20 cellular contexts compared by ENCODE assay signal in the genomic region with DNA sequence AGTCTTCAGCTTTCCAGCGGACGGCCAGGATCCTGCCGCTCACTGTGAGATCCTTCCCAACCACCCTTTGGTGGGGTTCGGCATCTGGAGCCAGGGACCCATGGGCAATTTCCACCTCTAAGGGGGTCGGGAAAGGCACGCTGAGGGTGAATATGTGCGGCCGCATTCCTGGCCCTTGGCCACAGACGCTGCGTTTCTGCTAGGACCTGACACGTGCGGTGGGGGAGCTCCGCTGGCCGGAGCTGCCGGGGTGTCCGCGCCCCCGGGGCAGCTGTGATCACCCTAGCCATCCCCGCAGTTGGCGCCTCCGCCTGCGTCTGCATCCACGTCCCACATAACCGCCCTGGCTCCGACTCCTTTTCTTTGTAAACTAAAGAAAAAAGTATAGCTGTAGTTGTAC. TPM values are rescaled to one million over a fixed set of nuclear protein-coding genes. Genes with fewer than 3 reads are reported as not detected.
DNase-seq lines count a peak whose midpoint lies in the region; ATAC-seq, FAIRE-seq and TF ChIP-seq lines count a peak whose summit lies in the region.
"Had no signal": no experiment of that assay in that cellular context is flagged by ENCODE, and none has a peak within 500 bp of the region (broad histone marks: within the 10 kb centered on the region; RNA-seq: fewer than 3 reads in every experiment).

No MANE protein-coding gene starts in this region.

- TF ChIP-seq CTCF in HepG2 (CRISPR knock-in tag; IDR thresholded peaks at IDR 0.05) (no peak), right lobe of liver (IDR thresholded peaks at IDR 0.05) (no peak), endodermal cell (conservative IDR thresholded peaks at IDR 0.05) (no peak)

- BruUV-seq in HepG2 (replicated peaks; lab: Mats Ljungman, UMichigan), result no TSS peak

- H3K27ac Mint-ChIP-seq in activated naive CD4-positive, alpha-beta T cell treated with anti-CD3 and anti-CD28 coated beads, Interleukin-2, amount 50 U/mL, for 24 hours, result peak overlapping the region; percentile 63
- H3K27ac Mint-ChIP-seq in activated naive CD4-positive, alpha-beta T cell treated with anti-CD3 and anti-CD28 coated beads for 36 hours, result no peak overlapping the region
- no peak overlapping the region for H3K27ac Mint-ChIP-seq in endodermal cell

- no peak for TF ChIP-seq RAD21 in HepG2 (CRISPR knock-in tag; IDR thresholded peaks at IDR 0.05)

- H2AFZ ChIP-seq in HepG2 (ENCODE audit: low read length), result no peak overlapping the region
- H2AFZ ChIP-seq: GM23248 had no signal

- ATAC-seq in HepG2, result no peak
- no peak for ATAC-seq in right lobe of liver
- no peak for ATAC-seq in GM19023 (IDR thresholded peaks at IDR 0.05; ENCODE audit: unreplicated experiment)
- ATAC-seq: A549 had no signal

- H3K9ac ChIP-seq in HepG2 (ENCODE audit: insufficient read depth, low read depth, low read length), result no peak overlapping the region
- H3K9ac ChIP-seq in endodermal cell (ENCODE audit: extremely low read depth, low read length, poor library complexity, severe bottlenecking), result no peak overlapping the region
- H3K9ac ChIP-seq: BLaER1, GM23248 had no signal

- no peaks in the 10 kb centered on the region for H3K27me3 Mint-ChIP-seq in activated naive CD4-positive, alpha-beta T cell treated with anti-CD3 and anti-CD28 coated beads, Interleukin-2, amount 50 U/mL, for 24 hours
- H3K27me3 Mint-ChIP-seq in activated naive CD4-positive, alpha-beta T cell treated with anti-CD3 and anti-CD28 coated beads for 36 hours (ENCODE audit: low read depth), result no peaks in the 10 kb centered on the region
- no peaks in the 10 kb centered on the region for H3K27me3 Mint-ChIP-seq in endodermal cell (ENCODE audit: insufficient read depth)
- H3K27me3 Mint-ChIP-seq: CD4-positive, alpha-beta memory T cell; IgD-negative memory B cell had no signal

- peaks cover 32% of the 10 kb centered on the region for H3K79me2 ChIP-seq in HepG2 (ENCODE audit: insufficient read depth, low read length)

- intact Hi-C loops in activated naive CD4-positive, alpha-beta T cell treated with anti-CD3 and anti-CD28 coated beads for 36 hours (cut with micrococcal nuclease), result no loop called here
- intact Hi-C loops in HepG2 (cut with micrococcal nuclease; ENCODE audit: unreplicated experiment), result no loop called here
- intact Hi-C loops in right lobe of liver (cut with DNase I), result no loop called here

- in situ Hi-C loops in HepG2 (cut with HindIII; ENCODE audit: extremely low pct_ligation_motif_present, low pct_unique_long_range_greater_than_20kb), result no loop called here

- TF ChIP-seq EP300 in HepG2 (IDR thresholded peaks at IDR 0.05; ENCODE audit: low read depth in 2 of 2, low read length in 2 of 2), result no peak
- TF ChIP-seq EP300 in HepG2 (CRISPR knock-in tag; IDR thresholded peaks at IDR 0.05; ENCODE audit: borderline replicate concordance), result no peak

- H3K4me1 ChIP-seq in HepG2 (ENCODE audit: insufficient read depth, low read length) (peaks cover 30% of the 10 kb centered on the region), right lobe of liver (peaks cover 0 to 11% (median 4%) of the 10 kb centered on the region in 4 donors), endodermal cell (ENCODE audit: control insufficient read depth, insufficient read depth, low read length) (peaks cover 5% of the 10 kb centered on the region)

- H3K4me3 Mint-ChIP-seq in activated naive CD4-positive, alpha-beta T cell treated with anti-CD3 and anti-CD28 coated beads, Interleukin-2, amount 50 U/mL, for 24 hours, result no peak overlapping the region
- no peak overlapping the region for H3K4me3 Mint-ChIP-seq in activated naive CD4-positive, alpha-beta T cell treated with anti-CD3 and anti-CD28 coated beads for 36 hours
- no peak overlapping the region for H3K4me3 Mint-ChIP-seq in endodermal cell
- H3K4me3 Mint-ChIP-seq: CD14-positive monocyte; CD4-positive, alpha-beta memory T cell had no signal

- H3K9me3 Mint-ChIP-seq in activated naive CD4-positive, alpha-beta T cell treated with anti-CD3 and anti-CD28 coated beads, Interleukin-2, amount 50 U/mL, for 24 hours, result no peaks in the 10 kb centered on the region
- no peaks in the 10 kb centered on the region for H3K9me3 Mint-ChIP-seq in activated naive CD4-positive, alpha-beta T cell treated with anti-CD3 and anti-CD28 coated beads for 36 hours
- H3K9me3 Mint-ChIP-seq in endodermal cell, result no peaks in the 10 kb centered on the region
- H3K9me3 Mint-ChIP-seq: CD14-positive monocyte; CD4-positive, alpha-beta memory T cell; IgD-negative memory B cell had no signal

- POLR2A ChIA-PET in HepG2 (lab: Yijun Ruan, JAX), result no interaction called here

- H3K4me2 ChIP-seq in HepG2 (ENCODE audit: low read depth, low read length), result no peak overlapping the region
- H3K4me2 ChIP-seq: A549, BLaER1 had no signal

- no peak for DNase-seq in activated naive CD4-positive, alpha-beta T cell treated with anti-CD3 and anti-CD28 coated beads for 36 hours
- DNase-seq in HepG2 (ENCODE audit: low spot score) (no peak), right lobe of liver (no peak), endodermal cell (no peak)
- no peak for DNase-seq in central memory CD4-positive, alpha-beta T cell
- DNase-seq: Calu3; CD4-positive, alpha-beta memory T cell; DMS79 treated with DMSO at 0.1 percent for 48 hours; GF-D8; GM23248 had no signal

- CTCF ChIA-PET in activated naive CD4-positive, alpha-beta T cell treated with anti-CD3 and anti-CD28 coated beads for 36 hours (lab: Charles Lee), result interaction anchor here (0.5 to 1.1 kb wide), 2 partner anchors 9 to 21 kb away, joined by 3 to 5 read pairs; no protein-coding TSS in a partner anchor
- CTCF ChIA-PET in HepG2 (lab: Yijun Ruan, JAX; ENCODE audit: low intra/inter-chr PET ratio, low total read pairs), result no interaction called here

- H3K4me3 ChIP-seq in HepG2 (replicated peaks in 1 of 3; ENCODE audit: insufficient read depth in 1 of 3, low read depth in 2 of 3, low read length in 3 of 3) (no peak overlapping the region), right lobe of liver (no peak overlapping the region), iPS-18c (ENCODE audit: insufficient read depth, low read depth, low read length) (0 out of 2 replicates have a peak overlapping the region, but pooled peaks have one; percentile 9), endodermal cell (ENCODE audit: low read length) (no peak overlapping the region)
- H3K4me3 ChIP-seq: A549, BLaER1, GM23248 had no signal

- peaks cover 4% of the 10 kb centered on the region for H3K36me3 Mint-ChIP-seq in activated naive CD4-positive, alpha-beta T cell treated with anti-CD3 and anti-CD28 coated beads, Interleukin-2, amount 50 U/mL, for 24 hours
- peaks cover 29% of the 10 kb centered on the region for H3K36me3 Mint-ChIP-seq in activated naive CD4-positive, alpha-beta T cell treated with anti-CD3 and anti-CD28 coated beads for 36 hours (ENCODE audit: low read depth)
- peaks cover 24% of the 10 kb centered on the region for H3K36me3 Mint-ChIP-seq in endodermal cell (ENCODE audit: low read depth)
- H3K36me3 Mint-ChIP-seq: IgD-negative memory B cell had no signal

- WGBS in HepG2 (ENCODE audit: low lambda C conversion rate), result 94% methylated on average over 17 of the region's 25 CpGs
- 96% methylated on average over 4 of the region's 25 CpGs for WGBS in right lobe of liver (ENCODE audit: insufficient coverage, low coverage, low lambda C conversion rate, missing lambda C conversion rate)
- WGBS in endodermal cell (ENCODE audit: insufficient coverage in 1 of 2, insufficient read length in 1 of 2), 2 experiments, result 96 to 97% methylated on average over 17 to 25 of the region's 25 CpGs

- no peak for TF ChIP-seq POLR2A in HepG2 (IDR thresholded peaks at IDR 0.05; ENCODE audit: insufficient read depth in 1 of 2, low read depth in 2 of 2, low read length in 2 of 2)
- no peak for TF ChIP-seq POLR2A in right lobe of liver (IDR thresholded peaks at IDR 0.05)

- H3K36me3 ChIP-seq in HepG2 (replicated peaks in 1 of 2; ENCODE audit: control insufficient read depth in 1 of 2, insufficient read depth in 2 of 2, low read length in 2 of 2), result peaks cover 0 to 9% of the 10 kb centered on the region in 2 experiments; a peak in 1 of 5 replicates
- H3K36me3 ChIP-seq in right lobe of liver, result no peaks in the 10 kb centered on the region
- peaks cover 16% of the 10 kb centered on the region for H3K36me3 ChIP-seq in endodermal cell (ENCODE audit: control insufficient read depth, insufficient read depth, low read length)

- FAIRE-seq in HepG2 (lab: Jason Lieb, UNC), result no peak
- FAIRE-seq: A549, H54, HTR-8/SVneo had no signal

- H3K27me3 ChIP-seq in HepG2 (ENCODE audit: control insufficient read depth in 1 of 2, insufficient read depth in 2 of 2, low read length in 2 of 2) (no peaks in the 10 kb centered on the region), right lobe of liver (no peaks in the 10 kb centered on the region), endodermal cell (ENCODE audit: control insufficient read depth, insufficient read depth, low read length, poor library complexity, severe bottlenecking) (no peaks in the 10 kb centered on the region)
- H3K27me3 ChIP-seq: BLaER1 had no signal

- 0 out of 2 replicates have a peak, but pooled peaks cover 3% of the 10 kb centered on the region for H4K20me1 ChIP-seq in HepG2 (ENCODE audit: insufficient read depth, low read length)

- H3K9me3 ChIP-seq in HepG2 (ENCODE audit: low read length) (no peaks in the 10 kb centered on the region), right lobe of liver (no peaks in the 10 kb centered on the region), iPS-18c (ENCODE audit: control insufficient read depth, insufficient read depth, low read length) (no peaks in the 10 kb centered on the region), endodermal cell (ENCODE audit: control insufficient read depth, low read length) (no peaks in the 10 kb centered on the region)
- H3K9me3 ChIP-seq: A549, BLaER1 had no signal

- H3K4me1 Mint-ChIP-seq in activated naive CD4-positive, alpha-beta T cell treated with anti-CD3 and anti-CD28 coated beads, Interleukin-2, amount 50 U/mL, for 24 hours, result peaks cover 41% of the 10 kb centered on the region
- H3K4me1 Mint-ChIP-seq in activated naive CD4-positive, alpha-beta T cell treated with anti-CD3 and anti-CD28 coated beads for 36 hours (ENCODE audit: low read depth), result peaks cover 35% of the 10 kb centered on the region
- H3K4me1 Mint-ChIP-seq in endodermal cell, result peaks cover 14% of the 10 kb centered on the region

- no peak overlapping the region for H3K27ac ChIP-seq in HepG2 (ENCODE audit: extremely low read length, insufficient read depth, low read length)
- no peak overlapping the region for H3K27ac ChIP-seq in right lobe of liver
- no peak overlapping the region for H3K27ac ChIP-seq in endodermal cell (ENCODE audit: low read depth, low read length)
- H3K27ac ChIP-seq: 22Rv1, A549, BLaER1, GM23248 had no signal

RNA-seq across cellular contexts. Expression of gene DNAJA1, which starts 5.3 kb away (rescaled TPM):
- total RNA-seq in activated naive CD4-positive, alpha-beta T cell treated with anti-CD3 and anti-CD28 coated beads for 36 hours, result 100 to 1,000 TPM; 110 to 120 TPM
- total RNA-seq in HepG2 (2016; rRNA removed; fragmentation: Illumina TruSeq; extraction: Trizol) (306 and 476 TPM in 2 replicates), right lobe of liver (100 to 1,000 TPM in 2 of 6 experiments, 10 to 100 TPM in 4; 60.1 to 130 (median 93.9) TPM), endodermal cell (100 to 1,000 TPM; 139 to 172 TPM)
- 42.9 and 56.4 TPM in 2 replicates for total RNA-seq in HepG2 (2016; cell fraction: cytosol; rRNA removed; fragmentation: Illumina TruSeq; extraction: Trizol; ENCODE audit: low read depth)
- 309 and 474 TPM in 2 replicates for total RNA-seq in HepG2 (2016; cell fraction: insoluble cytoplasmic fraction; rRNA removed; fragmentation: Illumina TruSeq; extraction: Trizol)
- 79.1 and 92.3 TPM in 2 replicates for total RNA-seq in HepG2 (2016; cell fraction: membrane; rRNA removed; fragmentation: Illumina TruSeq; extraction: Trizol)
- total RNA-seq in HepG2 (2016; cell fraction: nucleus; rRNA removed; fragmentation: Illumina TruSeq; extraction: Trizol), result 126 TPM in 2 replicates
- 95.9 and 102 TPM in 2 replicates for polyA plus RNA-seq in HepG2 (2011; rRNA removed)
- 43.2 and 82.0 TPM in 2 replicates for polyA plus RNA-seq in HepG2 (2011; cell fraction: cytosol; rRNA removed)
- polyA plus RNA-seq in HepG2 (2011; cell fraction: nucleus; rRNA removed), result 19.9 and 31.3 TPM in 2 replicates
- polyA plus RNA-seq in HepG2 (2012), result 102 and 153 TPM in 2 replicates
- polyA plus RNA-seq in HepG2 (2016; cell fraction: cytosol; fragmentation: Illumina TruSeq; extraction: Trizol; ENCODE audit: low read depth), result 26.1 and 28.0 TPM in 2 replicates
- polyA plus RNA-seq in HepG2 (2016; cell fraction: insoluble cytoplasmic fraction; fragmentation: Illumina TruSeq; extraction: Trizol; ENCODE audit: low read depth), result 484 and 519 TPM in 2 replicates
- 42.3 and 49.5 TPM in 2 replicates for polyA plus RNA-seq in HepG2 (2016; cell fraction: membrane; fragmentation: Illumina TruSeq; extraction: Trizol; ENCODE audit: low read depth)
- polyA plus RNA-seq in HepG2 (2016; cell fraction: nucleus; fragmentation: Illumina TruSeq; extraction: Trizol; ENCODE audit: insufficient read depth, low read depth), result 166 and 181 TPM in 2 replicates
- 73.7 and 236 TPM in 2 replicates for polyA minus RNA-seq in HepG2 (2011; rRNA and poly(A)+ RNA removed; ENCODE audit: low replicate concordance)
- polyA minus RNA-seq in HepG2 (2011; cell fraction: cytosol; rRNA and poly(A)+ RNA removed), result 80.4 and 96.1 TPM in 2 replicates
- 51.5 and 96.6 TPM in 2 replicates for polyA minus RNA-seq in HepG2 (2011; cell fraction: nucleus; rRNA and poly(A)+ RNA removed)
- polyA plus RNA-seq in endodermal cell (2013, experiment 1 of 2), result 165 TPM
- polyA plus RNA-seq in endodermal cell (2013, experiment 2 of 2), result 153 TPM

RNA-seq across cellular contexts. Expression of gene APTX, which starts 18.4 kb away (rescaled TPM):
- 10 to 100 TPM; 41.8 to 42.0 TPM for total RNA-seq in activated naive CD4-positive, alpha-beta T cell treated with anti-CD3 and anti-CD28 coated beads for 36 hours
- total RNA-seq in HepG2 (2016; rRNA removed; fragmentation: Illumina TruSeq; extraction: Trizol) (44.9 and 54.0 TPM in 2 replicates), right lobe of liver (10 to 100 TPM; 11.4 to 23.2 (median 15.3) TPM), endodermal cell (10 to 100 TPM; 49.0 to 72.6 TPM)
- 13.8 and 14.5 TPM in 2 replicates for total RNA-seq in HepG2 (2016; cell fraction: cytosol; rRNA removed; fragmentation: Illumina TruSeq; extraction: Trizol; ENCODE audit: low read depth)
- 42.9 and 56.1 TPM in 2 replicates for total RNA-seq in HepG2 (2016; cell fraction: insoluble cytoplasmic fraction; rRNA removed; fragmentation: Illumina TruSeq; extraction: Trizol)
- 24.3 and 24.9 TPM in 2 replicates for total RNA-seq in HepG2 (2016; cell fraction: membrane; rRNA removed; fragmentation: Illumina TruSeq; extraction: Trizol)
- total RNA-seq in HepG2 (2016; cell fraction: nucleus; rRNA removed; fragmentation: Illumina TruSeq; extraction: Trizol), result 26.7 and 27.1 TPM in 2 replicates
- polyA plus RNA-seq in HepG2 (2011; rRNA removed), result 22.4 and 23.1 TPM in 2 replicates
- polyA plus RNA-seq in HepG2 (2011; cell fraction: cytosol; rRNA removed), result 13.4 and 19.6 TPM in 2 replicates
- 14.2 and 19.9 TPM in 2 replicates for polyA plus RNA-seq in HepG2 (2011; cell fraction: nucleus; rRNA removed)
- polyA plus RNA-seq in HepG2 (2012), result 27.9 and 33.6 TPM in 2 replicates
- 10.1 and 11.8 TPM in 2 replicates for polyA plus RNA-seq in HepG2 (2016; cell fraction: cytosol; fragmentation: Illumina TruSeq; extraction: Trizol; ENCODE audit: low read depth)
- 53.4 and 56.9 TPM in 2 replicates for polyA plus RNA-seq in HepG2 (2016; cell fraction: insoluble cytoplasmic fraction; fragmentation: Illumina TruSeq; extraction: Trizol; ENCODE audit: low read depth)
- 20.0 and 20.3 TPM in 2 replicates for polyA plus RNA-seq in HepG2 (2016; cell fraction: membrane; fragmentation: Illumina TruSeq; extraction: Trizol; ENCODE audit: low read depth)
- 42.2 and 47.7 TPM in 2 replicates for polyA plus RNA-seq in HepG2 (2016; cell fraction: nucleus; fragmentation: Illumina TruSeq; extraction: Trizol; ENCODE audit: insufficient read depth, low read depth)
- polyA minus RNA-seq in HepG2 (2011; rRNA and poly(A)+ RNA removed; ENCODE audit: low replicate concordance), result 14.2 and 29.7 TPM in 2 replicates
- 7.2 and 11.6 TPM in 2 replicates for polyA minus RNA-seq in HepG2 (2011; cell fraction: cytosol; rRNA and poly(A)+ RNA removed)
- polyA minus RNA-seq in HepG2 (2011; cell fraction: nucleus; rRNA and poly(A)+ RNA removed), result 34.4 and 47.7 TPM in 2 replicates
- polyA plus RNA-seq in endodermal cell (2013, experiment 1 of 2), result 44.2 TPM
- polyA plus RNA-seq in endodermal cell (2013, experiment 2 of 2), result 43.6 TPM

RNA-seq across cellular contexts. Expression of gene SMU1, which starts 56.7 kb away (rescaled TPM):
- 10 to 100 TPM; 23.7 to 23.9 TPM for total RNA-seq in activated naive CD4-positive, alpha-beta T cell treated with anti-CD3 and anti-CD28 coated beads for 36 hours
- total RNA-seq in HepG2 (2016; rRNA removed; fragmentation: Illumina TruSeq; extraction: Trizol) (36.6 and 51.5 TPM in 2 replicates), right lobe of liver (10 to 100 TPM in 2 of 6 experiments, 1 to 10 TPM in 4; 7.0 to 10.4 (median 8.5) TPM), endodermal cell (10 to 100 TPM; 25.0 to 28.7 TPM)
- total RNA-seq in HepG2 (2016; cell fraction: cytosol; rRNA removed; fragmentation: Illumina TruSeq; extraction: Trizol; ENCODE audit: low read depth), result 3.1 and 3.9 TPM in 2 replicates
- total RNA-seq in HepG2 (2016; cell fraction: insoluble cytoplasmic fraction; rRNA removed; fragmentation: Illumina TruSeq; extraction: Trizol), result 36.2 and 50.8 TPM in 2 replicates
- 8.5 and 9.5 TPM in 2 replicates for total RNA-seq in HepG2 (2016; cell fraction: membrane; rRNA removed; fragmentation: Illumina TruSeq; extraction: Trizol)
- 17.2 and 19.0 TPM in 2 replicates for total RNA-seq in HepG2 (2016; cell fraction: nucleus; rRNA removed; fragmentation: Illumina TruSeq; extraction: Trizol)
- 12.4 and 12.9 TPM in 2 replicates for polyA plus RNA-seq in HepG2 (2011; rRNA removed)
- polyA plus RNA-seq in HepG2 (2011; cell fraction: cytosol; rRNA removed), result 7.3 and 9.6 TPM in 2 replicates
- 4.2 and 5.2 TPM in 2 replicates for polyA plus RNA-seq in HepG2 (2011; cell fraction: nucleus; rRNA removed)
- 10.5 and 14.2 TPM in 2 replicates for polyA plus RNA-seq in HepG2 (2012)
- polyA plus RNA-seq in HepG2 (2016; cell fraction: cytosol; fragmentation: Illumina TruSeq; extraction: Trizol; ENCODE audit: low read depth), result 1.4 and 1.8 TPM in 2 replicates
- polyA plus RNA-seq in HepG2 (2016; cell fraction: insoluble cytoplasmic fraction; fragmentation: Illumina TruSeq; extraction: Trizol; ENCODE audit: low read depth), result 30.6 and 31.7 TPM in 2 replicates
- polyA plus RNA-seq in HepG2 (2016; cell fraction: membrane; fragmentation: Illumina TruSeq; extraction: Trizol; ENCODE audit: low read depth), result 2.9 and 3.4 TPM in 2 replicates
- 15.2 TPM in 2 replicates for polyA plus RNA-seq in HepG2 (2016; cell fraction: nucleus; fragmentation: Illumina TruSeq; extraction: Trizol; ENCODE audit: insufficient read depth, low read depth)
- polyA minus RNA-seq in HepG2 (2011; rRNA and poly(A)+ RNA removed; ENCODE audit: low replicate concordance), result 13.5 and 23.0 TPM in 2 replicates
- 13.7 and 17.2 TPM in 2 replicates for polyA minus RNA-seq in HepG2 (2011; cell fraction: cytosol; rRNA and poly(A)+ RNA removed)
- polyA minus RNA-seq in HepG2 (2011; cell fraction: nucleus; rRNA and poly(A)+ RNA removed), result 13.6 and 16.0 TPM in 2 replicates
- polyA plus RNA-seq in endodermal cell (2013, experiment 1 of 2), result 19.6 TPM
- polyA plus RNA-seq in endodermal cell (2013, experiment 2 of 2), result 18.3 TPM
